In the genomic region with DNA sequence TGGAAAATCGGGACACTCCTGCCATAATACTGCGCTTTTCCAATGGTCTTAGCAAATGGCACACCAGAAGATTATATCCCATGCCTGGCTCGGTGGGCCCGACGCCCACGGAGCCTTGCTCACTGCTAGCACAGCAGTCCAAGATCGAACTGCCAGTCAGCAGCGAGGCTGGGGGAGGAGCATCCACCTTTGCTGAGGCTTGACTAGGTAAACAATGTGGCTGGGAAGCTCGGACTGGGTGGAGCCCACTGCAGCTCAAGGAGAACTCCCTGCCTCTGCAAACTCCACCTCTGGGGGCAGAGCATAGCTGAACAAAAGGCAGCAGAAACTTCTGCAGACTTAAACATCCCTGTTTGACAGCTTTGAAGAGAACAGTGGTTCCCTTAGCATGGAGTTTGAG, we compare ENCODE assay signal across 32 cellular contexts. TPM values are rescaled to one million over a fixed set of nuclear protein-coding genes. Genes with fewer than 3 reads are reported as not detected.
A peak's percentile ranks its signal among the peaks of the same experiment; 100 is the strongest.
DNase-seq lines count a peak whose midpoint lies in the region; ATAC-seq, FAIRE-seq and TF ChIP-seq lines count a peak whose summit lies in the region.
"Had no signal": no experiment of that assay in that cellular context is flagged by ENCODE, and none has a peak within 500 bp of the region (broad histone marks: within the 10 kb centered on the region; RNA-seq: fewer than 3 reads in every experiment).

No MANE protein-coding gene starts in this region.

- no peak for TF ChIP-seq POLR2A in HCT116 (IDR thresholded peaks at IDR 0.05; ENCODE audit: borderline replicate concordance, extremely low read depth, insufficient read depth, insufficient read length)
- no peak for TF ChIP-seq POLR2A in H54 (IDR thresholded peaks at IDR 0.05; ENCODE audit: low read depth, low read length)

- RAD21 ChIA-PET in HCT116 (lab: Charles Lee; ENCODE audit: low non-redundant PET in 1 of 2, low total read pairs in 2 of 2, uncharacterized antibody in 2 of 2, unreplicated experiment in 2 of 2), result no interaction called here

- no peak overlapping the region for H2BK15ac ChIP-seq in mesendoderm (replicated peaks; ENCODE audit: low read depth)

- H3K9me3 ChIP-seq in HCT116 (ENCODE audit: control insufficient read depth in 1 of 2, insufficient read depth in 1 of 2, low read depth in 1 of 2, low read length in 2 of 2) (no peaks in the 10 kb centered on the region), hepatocyte (ENCODE audit: low read depth) (no peaks in the 10 kb centered on the region), smooth muscle cell (replicated peaks; ENCODE audit: low read depth) (no peaks in the 10 kb centered on the region)
- H3K9me3 ChIP-seq: prostate gland, sigmoid colon, suprapubic skin, upper lobe of right lung had no signal

- H2AFZ ChIP-seq in HCT116 (ENCODE audit: low read depth, low read length, poor library complexity, severe bottlenecking) (no peak overlapping the region), hepatocyte (no peak overlapping the region), smooth muscle cell (ENCODE audit: low read depth) (no peak overlapping the region)
- H2AFZ ChIP-seq: GM23248 had no signal

- WGBS in hepatocyte (ENCODE audit: low lambda C conversion rate, missing lambda C conversion rate), result 90% methylated on average over 9 of the region's 9 CpGs
- no CpG with 5 or more reads among the region's 9 CpGs for WGBS in mesendoderm (ENCODE audit: extremely low coverage, insufficient coverage, low lambda C conversion rate)
- 93% methylated on average over 9 of the region's 9 CpGs for WGBS in smooth muscle cell (ENCODE audit: low lambda C conversion rate)

- DNase-seq in COLO668 (lab: John Stamatoyannopoulos, UW; ENCODE audit: unreplicated experiment) (peak; percentile 49), HCT116 (ENCODE audit: low read depth, low spot score) (no peak), NCI-H748 (lab: John Stamatoyannopoulos, UW; ENCODE audit: unreplicated experiment) (peak; percentile 66), hepatocyte (ENCODE audit: low spot score) (peak; percentile 30), mesendoderm (no peak), smooth muscle cell (lab: John Stamatoyannopoulos, UW; ENCODE audit: unreplicated experiment) (no peak), H54 (ENCODE audit: insufficient read length, low spot score) (no peak), NCI-H1694 treated with DMSO at 0.1 percent for 48 hours (lab: John Stamatoyannopoulos, UW) (no peak)
- DNase-seq: activated CD4-positive, alpha-beta T cell treated with anti-CD3 and anti-CD28 coated beads for 36 hours; activated gamma-delta T cell; activated naive CD8-positive, alpha-beta T cell treated with anti-CD3 and anti-CD28 coated beads, Interleukin-2, amount 10 ng/mL, durations not matched to agents 7 days and 5 days; activated T-cell treated with anti-CD3 and anti-CD28 coated beads, Interleukin-2, amount 50 U/mL, for 1 hour; caudate nucleus; CD4-positive, CD25-positive, alpha-beta regulatory T cell; GM23248; left cardiac atrium; mesenchymal stem cell; naive B cell; NCI-H2171 treated with DMSO at 0.1 percent for 48 hours; NCI-H82; sigmoid colon; stimulated activated CD4-positive, alpha-beta T cell treated with anti-CD3 and anti-CD28 coated beads, Interleukin-4, amount 100 ng/mL, for 4 hours; stimulated activated naive B cell treated with anti-CD40 and anti-IgM and Interleukin-4, amounts not matched to agents 10 μg/mL and 1 μg/mL and 100 μg/mL, for 72 hours; T-helper 2 cell; upper lobe of right lung had no signal

- H3K4me3 ChIP-seq in HCT116 (replicated peaks in 1 of 2; ENCODE audit: low read depth in 1 of 2, low read length in 2 of 2) (no peak overlapping the region), hepatocyte (no peak overlapping the region), mesendoderm (ENCODE audit: low read length) (no peak overlapping the region), smooth muscle cell (no peak overlapping the region)
- H3K4me3 ChIP-seq: esophagus muscularis mucosa, GM23248, prostate gland, sigmoid colon, suprapubic skin, upper lobe of right lung had no signal

- H3K56ac ChIP-seq in mesendoderm (ENCODE audit: low read length), result no peak overlapping the region

- H3K9me2 ChIP-seq in HCT116 (ENCODE audit: insufficient read depth) (no peaks in the 10 kb centered on the region), hepatocyte (replicated peaks; ENCODE audit: insufficient read depth) (no peaks in the 10 kb centered on the region)

- H3K4me2 ChIP-seq in HCT116 (ENCODE audit: low read length) (no peak overlapping the region), hepatocyte (no peak overlapping the region), mesendoderm (ENCODE audit: low read length) (no peak overlapping the region), smooth muscle cell (no peak overlapping the region)

- H4K8ac ChIP-seq in mesendoderm (ENCODE audit: low read depth, low read length), result no peak overlapping the region

- H3K36me3 ChIP-seq in HCT116 (ENCODE audit: control insufficient read depth in 1 of 2, insufficient read depth in 2 of 2, low read length in 2 of 2) (no peaks in the 10 kb centered on the region), hepatocyte (replicated peaks; ENCODE audit: insufficient read depth, low read depth) (no peaks in the 10 kb centered on the region), mesendoderm (ENCODE audit: control insufficient read depth, insufficient read depth, low read length) (no peaks in the 10 kb centered on the region), smooth muscle cell (ENCODE audit: low read depth) (no peaks in the 10 kb centered on the region)
- H3K36me3 ChIP-seq: esophagus muscularis mucosa, prostate gland, sigmoid colon, suprapubic skin, upper lobe of right lung had no signal

- H3K27me3 ChIP-seq in HCT116 (ENCODE audit: insufficient read depth, low read length) (no peaks in the 10 kb centered on the region), hepatocyte (no peaks in the 10 kb centered on the region), mesendoderm (ENCODE audit: insufficient read depth, low read length, poor library complexity) (no peaks in the 10 kb centered on the region), smooth muscle cell (ENCODE audit: low read depth) (no peaks in the 10 kb centered on the region)
- H3K27me3 ChIP-seq: esophagus muscularis mucosa, sigmoid colon, upper lobe of right lung had no signal

- CTCF ChIA-PET in HCT116 (lab: Charles Lee), result no interaction called here

- no TSS peak for BruUV-seq in HCT116 (replicated peaks; lab: Mats Ljungman, UMichigan)

- POLR2A ChIA-PET in HCT116 (lab: Charles Lee), result no interaction called here

- ATAC-seq in HCT116, result peak; percentile 67; the same call in 1 of the 2 replicates
- ATAC-seq: activated CD4-positive, alpha-beta T cell treated with anti-CD3 and anti-CD28 coated beads for 36 hours; left cardiac atrium; SK-N-SH treated with all-trans-retinoic acid at 6 μM for 48 hours; stimulated activated naive B cell treated with anti-CD40 and anti-IgM and Interleukin-4, amounts not matched to agents 10 μg/mL and 1 μg/mL and 100 μg/mL, for 72 hours; upper lobe of right lung had no signal

- no peak overlapping the region for H4K5ac ChIP-seq in mesendoderm (ENCODE audit: low read length)

- TF ChIP-seq RAD21 in HCT116 (IDR thresholded peaks at IDR 0.05; ENCODE audit: low read depth), result no peak

- H4K20me1 ChIP-seq in HCT116 (ENCODE audit: insufficient read depth) (no peaks in the 10 kb centered on the region), hepatocyte (ENCODE audit: insufficient read depth, poor library complexity, severe bottlenecking) (no peaks in the 10 kb centered on the region), smooth muscle cell (ENCODE audit: low read depth) (no peaks in the 10 kb centered on the region)

- intact Hi-C loops in HCT116 (cut with micrococcal nuclease), result no loop called here

- H3K79me2 ChIP-seq in HCT116 (ENCODE audit: insufficient read depth, low read length) (no peaks in the 10 kb centered on the region), hepatocyte (no peaks in the 10 kb centered on the region), mesendoderm (ENCODE audit: control insufficient read depth, insufficient read depth, low read length) (no peaks in the 10 kb centered on the region), smooth muscle cell (ENCODE audit: low read depth) (no peaks in the 10 kb centered on the region)

- no peak overlapping the region for H2BK120ac ChIP-seq in mesendoderm (ENCODE audit: low read depth, low read length)

- H3K4ac ChIP-seq in mesendoderm (ENCODE audit: low read depth, low read length), result no peak overlapping the region

- H3K4me1 ChIP-seq in HCT116 (ENCODE audit: control insufficient read depth in 1 of 2, insufficient read depth in 2 of 2, low read length in 2 of 2), result no peaks in the 10 kb centered on the region; a peak in 1 of 4 replicates
- H3K4me1 ChIP-seq in hepatocyte (ENCODE audit: insufficient read depth), result no peaks in the 10 kb centered on the region
- no peaks in the 10 kb centered on the region for H3K4me1 ChIP-seq in mesendoderm (ENCODE audit: control insufficient read depth, low read depth, low read length)
- no peaks in the 10 kb centered on the region for H3K4me1 ChIP-seq in smooth muscle cell (ENCODE audit: low read depth)
- H3K4me1 ChIP-seq: esophagus muscularis mucosa, prostate gland, sigmoid colon, suprapubic skin, upper lobe of right lung had no signal

- H2BK5ac ChIP-seq in mesendoderm (ENCODE audit: low read length), result no peak overlapping the region

- TF ChIP-seq CTCF in HCT116 (IDR thresholded peaks at IDR 0.05 in 2 of 3, conservative IDR thresholded peaks at IDR 0.05 in 1 of 3; ENCODE audit: borderline replicate concordance in 1 of 3, insufficient read depth in 1 of 3, low read depth in 2 of 3, low read length in 2 of 3) (no peak), hepatocyte (IDR thresholded peaks at IDR 0.05; ENCODE audit: poor library complexity) (no peak), smooth muscle cell (IDR thresholded peaks at IDR 0.05; ENCODE audit: borderline replicate concordance, insufficient read depth, poor library complexity, severe bottlenecking) (no peak)

- H3F3A ChIP-seq in smooth muscle cell (ENCODE audit: low read depth), result no peaks in the 10 kb centered on the region

- no peak overlapping the region for H2AK5ac ChIP-seq in mesendoderm (ENCODE audit: low read length)

- H3K79me1 ChIP-seq in mesendoderm (ENCODE audit: low read length), result no peaks in the 10 kb centered on the region

- H3K9ac ChIP-seq in HCT116 (ENCODE audit: low read length) (no peak overlapping the region), mesendoderm (ENCODE audit: low read length) (no peak overlapping the region), smooth muscle cell (ENCODE audit: low read depth) (no peak overlapping the region)
- H3K9ac ChIP-seq: GM23248 had no signal

- H3K23ac ChIP-seq in mesendoderm (ENCODE audit: low read length), result no peak overlapping the region

- no peak overlapping the region for H3K27ac ChIP-seq in HCT116 (ENCODE audit: low read depth, low read length)
- no peak overlapping the region for H3K27ac ChIP-seq in hepatocyte
- H3K27ac ChIP-seq in mesendoderm (ENCODE audit: low read depth, low read length), result no peak overlapping the region
- no peak overlapping the region for H3K27ac ChIP-seq in smooth muscle cell (ENCODE audit: low read depth)
- H3K27ac ChIP-seq: esophagus muscularis mucosa, GM23248, sigmoid colon, suprapubic skin, upper lobe of right lung had no signal

- FAIRE-seq in H54 (lab: Jason Lieb, UNC), result no peak
- FAIRE-seq: astrocyte, frontal cortex had no signal

- H3K18ac ChIP-seq in mesendoderm (ENCODE audit: low read length), result no peak overlapping the region

RNA-seq across cellular contexts. Expression of a gene that starts 15.6 kb away (rescaled TPM):
- not detected for total RNA-seq in HCT116 (2021; ENCODE audit: unreplicated experiment)
- not detected in 2 replicates for polyA plus RNA-seq in HCT116 (2012)
- total RNA-seq in hepatocyte, result 1.4 TPM in 1 of 2 replicates, not detected in the other
- polyA plus RNA-seq in hepatocyte, result not detected in 2 replicates
- polyA plus RNA-seq in mesendoderm (2013, experiment 1 of 2), result not detected
- not detected for polyA plus RNA-seq in mesendoderm (2013, experiment 2 of 2)
- not detected in 2 replicates for total RNA-seq in smooth muscle cell
- polyA plus RNA-seq in smooth muscle cell, result not detected in 2 replicates
- total RNA-seq: activated CD4-positive, alpha-beta T cell treated with anti-CD3 and anti-CD28 coated beads for 36 hours; activated naive CD8-positive, alpha-beta T cell treated with anti-CD3 and anti-CD28 coated beads, Interleukin-2, amount 10 ng/mL, durations not matched to agents 7 days and 5 days; astrocyte; CD4-positive, CD25-positive, alpha-beta regulatory T cell; esophagus muscularis mucosa; frontal cortex; GM23248; left cardiac atrium; M059J; prostate gland; sigmoid colon; suprapubic skin; upper lobe of right lung had no signal
- polyA plus RNA-seq: CD4-positive, CD25-positive, alpha-beta regulatory T cell; GM23248; sigmoid colon had no signal

RNA-seq across cellular contexts. Expression of a gene that starts 17.2 kb away (rescaled TPM):
- 17.0 TPM for total RNA-seq in HCT116 (2021; ENCODE audit: unreplicated experiment)
- polyA plus RNA-seq in HCT116 (2012), result 20.2 and 22.8 TPM in 2 replicates
- total RNA-seq in hepatocyte, result 32.1 and 44.1 TPM in 2 replicates
- polyA plus RNA-seq in hepatocyte, result 20.8 and 21.3 TPM in 2 replicates
- 21.6 TPM for polyA plus RNA-seq in mesendoderm (2013, experiment 1 of 2)
- polyA plus RNA-seq in mesendoderm (2013, experiment 2 of 2), result 21.6 TPM
- 48.5 and 56.0 TPM in 2 replicates for total RNA-seq in smooth muscle cell
- 22.3 and 40.5 TPM in 2 replicates for polyA plus RNA-seq in smooth muscle cell

Comparison
In these comparisons a context has a peak if more than half of its experiments do, and no peak if none do; other contexts are left out.
1. DNase-seq: peak in COLO668 (single experiment), NCI-H748 (single experiment) and hepatocyte (single experiment); none in HCT116 (single experiment), mesendoderm (single experiment), smooth muscle cell (single experiment), H54 (single experiment) and NCI-H1694 treated with DMSO at 0.1 percent for 48 hours (single experiment).